In genomic region chr6:28864321-28864923, GRCh38 we compare ENCODE assay signal across 8 cellular contexts. TPM values are rescaled to one million over a fixed set of nuclear protein-coding genes. Genes with fewer than 3 reads are reported as not detected.
DNase-seq lines count a peak whose midpoint lies in the region; TF ChIP-seq lines count a peak whose summit lies in the region.

No MANE protein-coding gene starts in this region.

- CTCF ChIA-PET in RWPE1 (lab: Yijun Ruan, JAX) = interaction anchor here (0.6 to 1.8 kb wide), 2 partner anchors 23 to 27 kb away, joined by 3 to 8 read pairs; no protein-coding TSS in a partner anchor

- H3K27me3 ChIP-seq in esophagus squamous epithelium = peaks cover 0 to 8% (median 0%) of the 10 kb centered on the region in 4 donors

- no peaks in the 10 kb centered on the region for H3K36me3 ChIP-seq in esophagus squamous epithelium

- H3K4me1 ChIP-seq in esophagus squamous epithelium = peaks cover 0 to 26% (median 6%) of the 10 kb centered on the region in 3 donors

- POLR2A ChIA-PET in RWPE1 (lab: Yijun Ruan, JAX; ENCODE audit: low non-redundant PET) = no interaction called here

- no peak for TF ChIP-seq POLR2A in esophagus squamous epithelium (IDR thresholded peaks at IDR 0.05)

- intact Hi-C loops in esophagus squamous epithelium (cut with DNase I) = no loop called here

- peak overlapping the region; percentile 46 to 70 (median 64) for H3K4me3 ChIP-seq in esophagus squamous epithelium

- 32 to 35% methylated on average over 24 to 25 of the region's 25 CpGs for WGBS in esophagus squamous epithelium, 2 donors

- TF ChIP-seq CTCF in GM10266 (IDR thresholded peaks at IDR 0.05; ENCODE audit: control insufficient read depth, insufficient read depth, low read depth, missing control alignments) (peak; percentile 29), RWPE1 (conservative IDR thresholded peaks at IDR 0.05; ENCODE audit: low read depth) (peak; percentile 45; the same call in 1 of the 2 replicates), esophagus squamous epithelium (IDR thresholded peaks at IDR 0.05) (no peak)

- no peak for DNase-seq in GM10266 (ENCODE audit: extremely low spot score)
- DNase-seq in RWPE1 (ENCODE audit: low spot score) = no peak
- no peak for DNase-seq in esophagus squamous epithelium (lab: John Stamatoyannopoulos, UW)
- DNase-seq in renal cortical epithelial cell (ENCODE audit: low read depth) = peak; percentile 42
- DNase-seq in NCI-H774 (lab: John Stamatoyannopoulos, UW) = no peak
- DNase-seq in NOMO-1 treated with DMSO at 0.1 percent for 48 hours (lab: John Stamatoyannopoulos, UW; ENCODE audit: unreplicated experiment) = no peak
- DNase-seq in kidney glomerular epithelial cell (lab: John Stamatoyannopoulos, UW) = no peak
- DNase-seq in OCI-M1 (lab: John Stamatoyannopoulos, UW) = no peak

- H3K9me3 ChIP-seq in esophagus squamous epithelium = no peaks in the 10 kb centered on the region

- H3K27ac ChIP-seq in RWPE1 (peak overlapping the region; percentile 90), esophagus squamous epithelium (peak overlapping the region; percentile 63 to 80 (median 65))

RNA-seq across cellular contexts. Expression of gene TRIM27, which starts 59.4 kb away (rescaled TPM):
- total RNA-seq in esophagus squamous epithelium = 10 to 100 TPM; 25.0 to 51.9 (median 30.9) TPM
- total RNA-seq in renal cortical epithelial cell = 58.3 and 66.5 TPM in 2 replicates

Comparison
In these comparisons a context has a peak if more than half of its experiments do, and no peak if none do; other contexts are left out.
1. CTCF ChIP-seq: peak in GM10266 (single experiment) and RWPE1 (single experiment); none in esophagus squamous epithelium (0 of 6).